ENCODE assay signal across 8 cellular contexts in the genomic region with DNA sequence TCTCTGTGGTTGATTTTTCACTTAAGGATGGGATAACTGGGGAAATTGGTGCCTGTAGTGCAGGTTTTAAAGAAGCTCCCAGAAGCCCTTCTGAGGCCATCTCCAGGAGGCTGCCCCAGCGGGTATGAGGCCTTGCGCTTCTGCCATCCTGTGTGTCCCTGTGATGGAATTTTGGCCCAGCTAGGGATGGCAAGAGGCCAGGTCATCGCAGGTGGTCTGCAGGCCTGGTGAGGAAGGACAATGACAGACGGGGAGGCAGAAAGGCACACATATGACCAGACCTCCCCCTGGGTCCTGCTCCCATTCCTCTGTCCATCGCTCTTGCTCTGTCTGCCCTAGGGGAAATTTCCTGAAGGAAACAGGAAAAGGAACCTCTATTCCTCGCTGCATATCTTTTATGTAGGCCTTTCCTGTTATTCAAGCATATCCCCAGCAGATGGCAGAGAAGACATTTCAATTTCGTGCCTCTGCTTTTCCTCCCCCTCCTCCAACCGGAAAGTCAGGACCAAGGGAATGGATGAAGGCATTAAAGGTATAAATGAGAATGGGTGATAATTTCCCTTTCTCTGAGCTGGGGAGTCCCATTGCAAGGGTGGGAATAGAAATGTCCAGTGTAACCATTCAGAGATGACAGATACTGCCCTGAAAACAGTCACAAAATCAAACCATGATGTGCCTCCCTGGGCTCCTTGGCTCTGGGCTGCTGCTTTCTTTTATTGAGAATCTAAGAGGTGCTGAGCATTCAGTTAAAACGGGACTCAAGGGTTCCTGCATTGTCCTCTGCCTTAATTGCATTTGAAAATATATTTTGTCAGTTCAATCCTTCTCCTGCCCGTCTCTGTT. TPM values are rescaled to one million over a fixed set of nuclear protein-coding genes. Genes with fewer than 3 reads are reported as not detected.
DNase-seq lines count a peak whose midpoint lies in the region; ATAC-seq, FAIRE-seq and TF ChIP-seq lines count a peak whose summit lies in the region.

No MANE protein-coding gene starts in this region.

- FAIRE-seq in H54 (lab: Jason Lieb, UNC), result peak; percentile 48

- DNase-seq in CD14-positive monocyte (ENCODE audit: low spot score) (no peak), H54 (ENCODE audit: insufficient read length, low spot score) (peak; percentile 44), SK-N-DZ (ENCODE audit: low spot score) (peak; percentile 29), foreskin keratinocyte (peak in 1 of 2 donors; percentile 51), ovary (peak in 1 of 5 donors; percentile 48), Karpas-422 (no peak)
- DNase-seq in stimulated activated CD8-positive, alpha-beta memory T cell treated with anti-CD3 and anti-CD28 coated beads, Interleukin-4, amount 100 ng/mL, for 48 hours, result no peak

- H4K20me1 ChIP-seq in Karpas-422 (ENCODE audit: insufficient read depth, low read depth, low read length), result no peaks in the 10 kb centered on the region

- no peaks in the 10 kb centered on the region for H3K36me3 Mint-ChIP-seq in CD14-positive monocyte

- no peak overlapping the region for H3K27ac Mint-ChIP-seq in CD14-positive monocyte

- WGBS in ovary, 3 donors, result 24 to 28% (median 27%) methylated on average over 10 of the region's 10 CpGs

- no peak for TF ChIP-seq POLR2A in H54 (IDR thresholded peaks at IDR 0.05; ENCODE audit: low read depth, low read length)
- no peak for TF ChIP-seq POLR2A in ovary (IDR thresholded peaks at IDR 0.05)

- peaks cover 22 to 47% (median 46%) of the 10 kb centered on the region in 3 donors for H3K27me3 Mint-ChIP-seq in CD14-positive monocyte (ENCODE audit: low read depth in 3 of 3)

- TF ChIP-seq CTCF in CD14-positive monocyte (IDR thresholded peaks at IDR 0.05), result peak; percentile 77
- TF ChIP-seq CTCF in foreskin keratinocyte (conservative IDR thresholded peaks at IDR 0.05), result peak; percentile 83
- peak in 2 of 3 donors; percentile 52 to 66 for TF ChIP-seq CTCF in ovary (IDR thresholded peaks at IDR 0.05)

- H3K9me3 Mint-ChIP-seq in CD14-positive monocyte, result peaks cover 0 to 7% (median 0%) of the 10 kb centered on the region in 7 donors

- ATAC-seq in foreskin keratinocyte (peak; percentile 64), HG02884 (IDR thresholded peaks at IDR 0.05; ENCODE audit: unreplicated experiment) (no peak)

- peaks cover 12% of the 10 kb centered on the region for H3K4me1 Mint-ChIP-seq in CD14-positive monocyte

- H2AFZ ChIP-seq in Karpas-422 (ENCODE audit: low read length), result no peak overlapping the region

- no peak overlapping the region for H3K4me3 Mint-ChIP-seq in CD14-positive monocyte

- H3K27me3 ChIP-seq in foreskin keratinocyte, result peaks cover 38% of the 10 kb centered on the region
- no peaks in the 10 kb centered on the region for H3K27me3 ChIP-seq in ovary
- H3K27me3 ChIP-seq in Karpas-422 (ENCODE audit: low read length), result no peaks in the 10 kb centered on the region

- H3K79me2 ChIP-seq in Karpas-422 (ENCODE audit: low read length), result no peaks in the 10 kb centered on the region

- H3K4me2 ChIP-seq in Karpas-422 (ENCODE audit: low read depth, low read length, poor library complexity, severe bottlenecking), result no peak overlapping the region

- H3K9ac ChIP-seq in Karpas-422 (ENCODE audit: low read length), result no peak overlapping the region

- TF ChIP-seq EP300 in ovary (IDR thresholded peaks at IDR 0.05), result no peak

- intact Hi-C loops in CD14-positive monocyte (cut with micrococcal nuclease) (loop anchor here (2.0 to 5.0 kb wide), 3 partner anchors 47 to 129 kb away; no protein-coding TSS in a partner anchor), ovary (cut with DNase I) (loop anchor here (5.0 to 10.0 kb wide), 3 partner anchors 47 to 129 kb away; no protein-coding TSS in a partner anchor)

- H3K27ac ChIP-seq in foreskin keratinocyte (no peak overlapping the region), ovary (no peak overlapping the region), Karpas-422 (ENCODE audit: low read length) (no peak overlapping the region)

- no peaks in the 10 kb centered on the region for H3K9me3 ChIP-seq in ovary
- H3K9me3 ChIP-seq in Karpas-422 (ENCODE audit: low read length), result no peaks in the 10 kb centered on the region

- H3K4me3 ChIP-seq in ovary (no peak overlapping the region), Karpas-422 (ENCODE audit: low read length) (no peak overlapping the region)

- H3K4me1 ChIP-seq in foreskin keratinocyte (no peaks in the 10 kb centered on the region), ovary (ENCODE audit: insufficient read depth) (no peaks in the 10 kb centered on the region), Karpas-422 (ENCODE audit: low read length) (no peaks in the 10 kb centered on the region; the same call in 1 of the 2 replicates)

- H3K36me3 ChIP-seq in ovary (no peaks in the 10 kb centered on the region), Karpas-422 (ENCODE audit: insufficient read depth, low read length) (no peaks in the 10 kb centered on the region)

- H3K9me2 ChIP-seq in Karpas-422 (replicated peaks; ENCODE audit: insufficient read depth, low read length), result no peaks in the 10 kb centered on the region

RNA-seq across cellular contexts. Expression of a gene that starts 17.6 kb away (rescaled TPM):
- polyA plus RNA-seq in CD14-positive monocyte (100 to 1,000 TPM; 283 to 394 TPM), foreskin keratinocyte (36.6 and 54.5 TPM in 2 replicates), ovary (10 to 100 TPM; 16.8 to 61.6 TPM)
- not detected in 2 replicates for polyA plus RNA-seq in SK-N-DZ (2014; cell fraction: cytosol; rRNA removed)
- polyA plus RNA-seq in SK-N-DZ (2014; cell fraction: nucleus; rRNA removed), result not detected in 2 replicates
- total RNA-seq in foreskin keratinocyte (35.3 and 55.5 TPM in 2 replicates), ovary (10 to 100 TPM; 16.3 to 43.4 (median 29.6) TPM)
- total RNA-seq in Karpas-422 (2014; rRNA removed; shearing (Covaris generic); ENCODE audit: low replicate concordance), result 8.5 and 17.2 TPM in 2 replicates

RNA-seq across cellular contexts. Expression of a gene that starts 24.7 kb away (rescaled TPM):
- polyA plus RNA-seq in CD14-positive monocyte, result not detected
- not detected in 2 replicates for polyA plus RNA-seq in SK-N-DZ (2014; cell fraction: cytosol; rRNA removed)
- polyA plus RNA-seq in SK-N-DZ (2014; cell fraction: nucleus; rRNA removed), result not detected in 2 replicates
- total RNA-seq in foreskin keratinocyte, result 1.3 and 20.1 TPM in 2 replicates
- polyA plus RNA-seq in foreskin keratinocyte, result 1.7 and 23.1 TPM in 2 replicates
- under 1 TPM in 2 of 7 donors, not detected in 5; 0.24 to 0.25 TPM for total RNA-seq in ovary
- polyA plus RNA-seq in ovary, result under 1 TPM in 1 of 2 donors, not detected in 1; 0.13 TPM
- total RNA-seq in Karpas-422 (2014; rRNA removed; shearing (Covaris generic); ENCODE audit: low replicate concordance), result not detected in 2 replicates

RNA-seq across cellular contexts. Expression of a gene that starts 48.7 kb away (rescaled TPM):
- polyA plus RNA-seq in CD14-positive monocyte, result not detected
- polyA plus RNA-seq in SK-N-DZ (2014; cell fraction: cytosol; rRNA removed), result not detected in 2 replicates
- not detected in 2 replicates for polyA plus RNA-seq in SK-N-DZ (2014; cell fraction: nucleus; rRNA removed)
- total RNA-seq in foreskin keratinocyte, result not detected in 2 replicates
- polyA plus RNA-seq in foreskin keratinocyte, result not detected in 2 replicates
- total RNA-seq in ovary, result under 1 TPM in 1 of 7 donors, not detected in 6; 0.13 TPM
- under 1 TPM in 1 of 2 donors, not detected in 1; 0.05 TPM for polyA plus RNA-seq in ovary
- total RNA-seq in Karpas-422 (2014; rRNA removed; shearing (Covaris generic); ENCODE audit: low replicate concordance), result not detected in 2 replicates

Comparison
In these comparisons a context has a peak if more than half of its experiments do, and no peak if none do; other contexts are left out.
1. DNase-seq: peak in H54 (single experiment) and SK-N-DZ (single experiment); none in CD14-positive monocyte (single experiment), stimulated activated CD8-positive, alpha-beta memory T cell treated with anti-CD3 and anti-CD28 coated beads, Interleukin-4, amount 100 ng/mL, for 48 hours (single experiment) and Karpas-422 (single experiment).
2. Peak in every context shown above with its lines, with median percentiles within 50 percentile points of each other: CTCF ChIP-seq.